1 cellular context compared by ENCODE assay signal in genomic region chr13:56110751-56111150, GRCh38.
TF ChIP-seq lines count a peak whose summit lies in the region.

No MANE protein-coding gene starts in this region.

TF ChIP-seq in GM23338, 12 proteins besides CTCF, POLR2A, EP300 and RAD21 (continued from another document):
- TF ChIP-seq ZNF462 (CRISPR knock-in tag; IDR thresholded peaks at IDR 0.05) (no peak), ZNF114 (CRISPR knock-in tag; IDR thresholded peaks at IDR 0.05) (no peak), CREB1 (CRISPR knock-in tag; IDR thresholded peaks at IDR 0.05; ENCODE audit: low read depth) (no peak), STAT1 (IDR thresholded peaks at IDR 0.05; ENCODE audit: unreplicated experiment) (no peak), EZH2phosphoT487 (IDR thresholded peaks at IDR 0.05; ENCODE audit: unreplicated experiment) (no peak), REST (IDR thresholded peaks at IDR 0.05; ENCODE audit: unreplicated experiment) (no peak), POLR2AphosphoS5 (IDR thresholded peaks at IDR 0.05; ENCODE audit: low read depth) (no peak), ETS1 (IDR thresholded peaks at IDR 0.05) (no peak)
